ENCODE assay signal across 10 cellular contexts in genomic region chr3:136995652-136996051, GRCh38. TPM values are rescaled to one million over a fixed set of nuclear protein-coding genes. Genes with fewer than 3 reads are reported as not detected.
DNase-seq lines count a peak whose midpoint lies in the region; ATAC-seq and TF ChIP-seq lines count a peak whose summit lies in the region.
"Had no signal": no experiment of that assay in that cellular context is flagged by ENCODE, and none has a peak within 500 bp of the region (broad histone marks: within the 10 kb centered on the region; RNA-seq: fewer than 3 reads in every experiment).

No MANE protein-coding gene starts in this region.

- ATAC-seq in RWPE2 (ENCODE audit: low read depth) (no peak), GM21619 (IDR thresholded peaks at IDR 0.05; ENCODE audit: unreplicated experiment) (no peak)
- ATAC-seq: activated naive CD8-positive, alpha-beta T cell treated with anti-CD3 and anti-CD28 coated beads, Interleukin-2, amount 50 U/mL, for 24 hours; natural killer cell treated with Interleukin-12 subunit alpha and Interleukin-12 subunit beta and Interleukin-15 and Interleukin-18, amount 100 ng/mL, for 72 hours had no signal

- no peak overlapping the region for H3K14ac ChIP-seq in mesenchymal stem cell (ENCODE audit: low read length in 2 of 2)

- no peaks in the 10 kb centered on the region for H3K79me1 ChIP-seq in mesenchymal stem cell (replicated peaks; ENCODE audit: low read length, poor library complexity, severe bottlenecking)

- H3K4me2 ChIP-seq in mesenchymal stem cell (ENCODE audit: low read length, poor library complexity, severe bottlenecking) = no peak overlapping the region

- no peak overlapping the region for H2AFZ ChIP-seq in mesenchymal stem cell (ENCODE audit: low read depth, low read length)

- H3K9me3 ChIP-seq in RWPE2 (ENCODE audit: severe bottlenecking) (no peaks in the 10 kb centered on the region), mesenchymal stem cell (ENCODE audit: control insufficient read depth, low read length) (no peaks in the 10 kb centered on the region), thymus (ENCODE audit: control insufficient read depth) (no peaks in the 10 kb centered on the region)

- no peak for TF ChIP-seq CTCF in RWPE2 (IDR thresholded peaks at IDR 0.05; ENCODE audit: poor library complexity, severe bottlenecking)
- TF ChIP-seq CTCF in epithelial cell of esophagus (IDR thresholded peaks at IDR 0.05; ENCODE audit: insufficient read depth, low read depth, low read length, missing control alignments) = no peak
- TF ChIP-seq CTCF in GM13977 (IDR thresholded peaks at IDR 0.05; ENCODE audit: extremely low read depth, insufficient read depth, missing control alignments) = no peak

- peak overlapping the region; percentile 92 for H3K27ac ChIP-seq in RWPE2 (ENCODE audit: poor library complexity, severe bottlenecking)
- H3K27ac ChIP-seq in mesenchymal stem cell (ENCODE audit: low read length, poor library complexity, severe bottlenecking) = no peak overlapping the region
- H3K27ac ChIP-seq in thymus (ENCODE audit: low read depth) = peak overlapping the region; percentile 72

- in situ Hi-C loops in GM13977 (cut with MboI; ENCODE audit: low pct_unique_long_range_greater_than_20kb, low sequenced_read_pairs, unreplicated experiment) = no loop called here

- H4K8ac ChIP-seq in mesenchymal stem cell (ENCODE audit: low read length) = no peak overlapping the region

- WGBS in mesenchymal stem cell = 91% methylated on average over 1 of the region's 1 CpG
- 92% methylated on average over 1 of the region's 1 CpG for WGBS in thymus

- H3K27me3 ChIP-seq in RWPE2 (ENCODE audit: insufficient read depth, poor library complexity, severe bottlenecking) (no peaks in the 10 kb centered on the region), mesenchymal stem cell (ENCODE audit: control insufficient read depth in 1 of 2, insufficient read depth in 1 of 2, low read length in 2 of 2) (no peaks in the 10 kb centered on the region), thymus (ENCODE audit: control insufficient read depth, insufficient read depth) (no peaks in the 10 kb centered on the region)

- H2AK5ac ChIP-seq in mesenchymal stem cell (ENCODE audit: low read length, severe bottlenecking) = no peak overlapping the region

- no peak overlapping the region for H2BK5ac ChIP-seq in mesenchymal stem cell (ENCODE audit: low read depth, low read length, poor library complexity, severe bottlenecking)

- no peak overlapping the region for H2BK120ac ChIP-seq in mesenchymal stem cell (ENCODE audit: low read depth, low read length)

- no peak for DNase-seq in RWPE2 (ENCODE audit: low spot score)
- peak; percentile 55 for DNase-seq in epithelial cell of esophagus (ENCODE audit: low read depth)
- no peak for DNase-seq in mesenchymal stem cell
- DNase-seq in NCI-H2081 (lab: John Stamatoyannopoulos, UW) = no peak
- DNase-seq in activated effector memory CD4-positive, alpha-beta T cell treated with Interleukin-2 at 50 U/mL for 16 hours = no peak
- DNase-seq in GM13977 (ENCODE audit: low spot score) = no peak
- DNase-seq: activated naive CD8-positive, alpha-beta T cell treated with anti-CD3 and anti-CD28 coated beads, Interleukin-2, amount 50 U/mL, for 24 hours had no signal

- H4K91ac ChIP-seq in mesenchymal stem cell (ENCODE audit: low read length) = no peak overlapping the region

- H3K4ac ChIP-seq in mesenchymal stem cell (ENCODE audit: low read depth in 1 of 2, low read length in 2 of 2) = no peak overlapping the region

- H3K36me3 ChIP-seq in RWPE2 (ENCODE audit: low read depth) = peaks cover 91% of the 10 kb centered on the region
- no peaks in the 10 kb centered on the region for H3K36me3 ChIP-seq in mesenchymal stem cell (ENCODE audit: control insufficient read depth in 1 of 2, insufficient read depth in 2 of 2, low read depth in 1 of 2, low read length in 2 of 2)
- peaks cover 4% of the 10 kb centered on the region for H3K36me3 ChIP-seq in thymus (ENCODE audit: control insufficient read depth, insufficient read depth)

- H2BK15ac ChIP-seq in mesenchymal stem cell (ENCODE audit: low read depth, poor library complexity, severe bottlenecking) = no peak overlapping the region

- H3K4me3 ChIP-seq in RWPE2 (ENCODE audit: severe bottlenecking) (no peak overlapping the region), epithelial cell of esophagus (ENCODE audit: low read length) (no peak overlapping the region), mesenchymal stem cell (ENCODE audit: insufficient read depth in 1 of 2, low read depth in 1 of 2, low read length in 2 of 2) (no peak overlapping the region), thymus (ENCODE audit: low read length) (no peak overlapping the region)

- no peak overlapping the region for H3K23ac ChIP-seq in mesenchymal stem cell (ENCODE audit: low read length in 2 of 2)

- H3K9ac ChIP-seq in mesenchymal stem cell (ENCODE audit: low read length) = peak overlapping the region; percentile 44

- H2BK12ac ChIP-seq in mesenchymal stem cell (ENCODE audit: low read length in 2 of 2) = no peak overlapping the region

- H3K4me1 ChIP-seq in RWPE2 (ENCODE audit: insufficient read depth, poor library complexity, severe bottlenecking) (peaks cover 38% of the 10 kb centered on the region), mesenchymal stem cell (ENCODE audit: control insufficient read depth, insufficient read depth, low read depth, low read length) (no peaks in the 10 kb centered on the region), thymus (ENCODE audit: control insufficient read depth, insufficient read depth, low read length) (peaks cover 30% of the 10 kb centered on the region)

- no peak overlapping the region for H3K18ac ChIP-seq in mesenchymal stem cell (ENCODE audit: low read depth in 1 of 2, low read length in 2 of 2)

RNA-seq across cellular contexts. Expression of gene IL20RB, which starts 37.9 kb away (rescaled TPM):
- polyA plus RNA-seq in mesenchymal stem cell (2013, experiment 1 of 2) = 2.4 TPM
- polyA plus RNA-seq in mesenchymal stem cell (2013, experiment 2 of 2) = 2.5 TPM
- polyA plus RNA-seq in thymus = 5.4 TPM
